In genomic region chr13:107554355-107554905, GRCh38 we compare ENCODE assay signal across 20 cellular contexts.
DNase-seq lines count a peak whose midpoint lies in the region; ATAC-seq and TF ChIP-seq lines count a peak whose summit lies in the region.
"Had no signal": no experiment of that assay in that cellular context is flagged by ENCODE, and none has a peak within 500 bp of the region (broad histone marks: within the 10 kb centered on the region; RNA-seq: fewer than 3 reads in every experiment).

No MANE protein-coding gene starts in this region.

- no peaks in the 10 kb centered on the region for H3K27me3 Mint-ChIP-seq in WTC11 (ENCODE audit: low read depth)
- H3K27me3 Mint-ChIP-seq in stimulated activated naive CD8-positive, alpha-beta T cell treated with anti-CD3 and anti-CD28 coated beads, Interleukin-15, amount 100 ng/mL, for 72 hours = no peaks in the 10 kb centered on the region
- H3K27me3 Mint-ChIP-seq: activated CD4-positive, alpha-beta T cell treated with anti-CD3 and anti-CD28 coated beads, Interleukin-2, amount 10 ng/mL, durations not matched to agents 24 days and 14 days; T-cell had no signal

- no peaks in the 10 kb centered on the region; the same call in 1 of the 2 replicates for H3K4me1 Mint-ChIP-seq in WTC11
- no peaks in the 10 kb centered on the region for H3K4me1 Mint-ChIP-seq in stimulated activated naive CD8-positive, alpha-beta T cell treated with anti-CD3 and anti-CD28 coated beads, Interleukin-15, amount 100 ng/mL, for 72 hours
- H3K4me1 Mint-ChIP-seq: activated CD4-positive, alpha-beta T cell treated with anti-CD3 and anti-CD28 coated beads, Interleukin-2, amount 10 ng/mL, durations not matched to agents 24 days and 14 days; T-cell had no signal

- no peak for TF ChIP-seq CTCF in WTC11 (IDR thresholded peaks at IDR 0.05)

- no peak overlapping the region for H3K4me3 Mint-ChIP-seq in WTC11
- no peak overlapping the region for H3K4me3 Mint-ChIP-seq in stimulated activated naive CD8-positive, alpha-beta T cell treated with anti-CD3 and anti-CD28 coated beads, Interleukin-15, amount 100 ng/mL, for 72 hours
- H3K4me3 Mint-ChIP-seq: activated CD4-positive, alpha-beta T cell treated with anti-CD3 and anti-CD28 coated beads, Interleukin-2, amount 10 ng/mL, durations not matched to agents 24 days and 14 days; T-cell had no signal

- H3K27ac Mint-ChIP-seq in WTC11 = peak overlapping the region; percentile 36; the same call in 1 of the 2 replicates
- no peak overlapping the region for H3K27ac Mint-ChIP-seq in stimulated activated naive CD8-positive, alpha-beta T cell treated with anti-CD3 and anti-CD28 coated beads, Interleukin-15, amount 100 ng/mL, for 72 hours
- H3K27ac Mint-ChIP-seq: activated CD4-positive, alpha-beta T cell treated with anti-CD3 and anti-CD28 coated beads, Interleukin-2, amount 10 ng/mL, durations not matched to agents 24 days and 14 days; activated T-helper 2 cell treated with anti-CD3 and anti-CD28 coated beads, Interferon-gamma antibody, Interleukin-2, Interleukin-4, amounts not matched to agents 10 μg/mL and 5 μg/mL and 100 μg/mL, durations not matched to agents 14 hours and 24 hours and 36 hours; T-cell had no signal

- H3K9me3 Mint-ChIP-seq in WTC11 = no peaks in the 10 kb centered on the region
- peaks cover 0 to 5% of the 10 kb centered on the region in 2 donors for H3K9me3 Mint-ChIP-seq in stimulated activated naive CD8-positive, alpha-beta T cell treated with anti-CD3 and anti-CD28 coated beads, Interleukin-15, amount 100 ng/mL, for 72 hours
- H3K9me3 Mint-ChIP-seq: activated CD4-positive, alpha-beta T cell treated with anti-CD3 and anti-CD28 coated beads, Interleukin-2, amount 10 ng/mL, durations not matched to agents 24 days and 14 days had no signal

- no peaks in the 10 kb centered on the region for H3K36me3 Mint-ChIP-seq in WTC11
- H3K36me3 Mint-ChIP-seq: T-cell had no signal

- CTCF ChIA-PET in WTC11 (lab: Charles Lee) = no interaction called here

- ATAC-seq in WTC11 (peak; percentile 41), HG02970 (IDR thresholded peaks at IDR 0.05; ENCODE audit: low FRiP score, unreplicated experiment) (no peak), GM19324 (IDR thresholded peaks at IDR 0.05; ENCODE audit: low FRiP score, unreplicated experiment) (no peak)
- no peak for ATAC-seq in stimulated activated naive CD8-positive, alpha-beta T cell treated with anti-CD3 and anti-CD28 coated beads, Interleukin-15, amount 100 ng/mL, for 72 hours
- ATAC-seq: body of pancreas, K562, right cardiac atrium, T-cell had no signal

- DNase-seq in COLO668 (lab: John Stamatoyannopoulos, UW; ENCODE audit: unreplicated experiment) (peak; percentile 72), NCI-H1105 treated with DMSO at 0.1 percent for 48 hours (lab: John Stamatoyannopoulos, UW) (peak; percentile 37), NCI-H2227 (lab: John Stamatoyannopoulos, UW; ENCODE audit: unreplicated experiment) (peak; percentile 18), WTC11 (ENCODE audit: low spot score) (no peak), hypothalamus (lab: John Stamatoyannopoulos, UW) (no peak)
- no peak for DNase-seq in stimulated activated naive CD8-positive, alpha-beta T cell treated with anti-CD3 and anti-CD28 coated beads, Interleukin-15, amount 100 ng/mL, for 72 hours
- DNase-seq: activated CD4-positive, alpha-beta T cell treated with anti-CD3 and anti-CD28 coated beads, Interleukin-2, amount 10 ng/mL, durations not matched to agents 24 days and 14 days; body of pancreas; effector memory CD4-positive, alpha-beta T cell; esophagus squamous epithelium; MV-4-11; NCI-H524; ovary; right cardiac atrium; substantia nigra; T-cell had no signal

- POLR2A ChIA-PET in WTC11 (lab: Charles Lee) = no interaction called here

TF ChIP-seq in WTC11, 78 proteins besides CTCF, POLR2A, EP300 and RAD21:
- TF ChIP-seq TEAD1 (CRISPR knock-in tag; IDR thresholded peaks at IDR 0.05) (no peak), NFATC4 (CRISPR knock-in tag; IDR thresholded peaks at IDR 0.05) (no peak), NFYB (CRISPR knock-in tag; conservative IDR thresholded peaks at IDR 0.05; ENCODE audit: low read depth) (no peak)

Comparison
In these comparisons a context has a peak if more than half of its experiments do, and no peak if none do; other contexts are left out.
1. DNase-seq: peak in COLO668 (single experiment), NCI-H1105 treated with DMSO at 0.1 percent for 48 hours (single experiment) and NCI-H2227 (single experiment); none in WTC11 (single experiment), hypothalamus (0 of 51) and stimulated activated naive CD8-positive, alpha-beta T cell treated with anti-CD3 and anti-CD28 coated beads, Interleukin-15, amount 100 ng/mL, for 72 hours (0 of 2).